2 cellular contexts compared by ENCODE assay signal in genomic region chr11:942853-943252, GRCh38.
TF ChIP-seq lines count a peak whose summit lies in the region.

No MANE protein-coding gene starts in this region.

TF ChIP-seq in A549, 52 proteins besides CTCF, POLR2A, EP300 and RAD21 (continued from another document):
- TF ChIP-seq HMGXB4 (CRISPR knock-in tag; IDR thresholded peaks at IDR 0.05; ENCODE audit: borderline replicate concordance) (no peak), TP53 (CRISPR knock-in tag; IDR thresholded peaks at IDR 0.05) (no peak), ELK1 (IDR thresholded peaks at IDR 0.05; ENCODE audit: low read depth, low read length) (no peak), GATA3 (IDR thresholded peaks at IDR 0.05; ENCODE audit: borderline replicate concordance) (no peak), REST (IDR thresholded peaks at IDR 0.05) (no peak), TFCP2L1 (CRISPR knock-in tag; IDR thresholded peaks at IDR 0.05) (no peak), RFX5 (IDR thresholded peaks at IDR 0.05) (no peak), SREBF2 (IDR thresholded peaks at IDR 0.05) (no peak), FOXS1 (CRISPR knock-in tag; IDR thresholded peaks at IDR 0.05) (no peak), HOXB13 (CRISPR knock-in tag; IDR thresholded peaks at IDR 0.05; ENCODE audit: low read depth) (no peak)

TF ChIP-seq in IMR-90, 13 proteins besides CTCF, POLR2A, EP300 and RAD21 (continued from another document):
- 0 out of 2 replicates have a peak, but pooled peaks have one; percentile 34 for TF ChIP-seq CEBPB (IDR thresholded peaks at IDR 0.05; ENCODE audit: low read depth, low read length)
